ENCODE assay signal across 14 cellular contexts in the genomic region with DNA sequence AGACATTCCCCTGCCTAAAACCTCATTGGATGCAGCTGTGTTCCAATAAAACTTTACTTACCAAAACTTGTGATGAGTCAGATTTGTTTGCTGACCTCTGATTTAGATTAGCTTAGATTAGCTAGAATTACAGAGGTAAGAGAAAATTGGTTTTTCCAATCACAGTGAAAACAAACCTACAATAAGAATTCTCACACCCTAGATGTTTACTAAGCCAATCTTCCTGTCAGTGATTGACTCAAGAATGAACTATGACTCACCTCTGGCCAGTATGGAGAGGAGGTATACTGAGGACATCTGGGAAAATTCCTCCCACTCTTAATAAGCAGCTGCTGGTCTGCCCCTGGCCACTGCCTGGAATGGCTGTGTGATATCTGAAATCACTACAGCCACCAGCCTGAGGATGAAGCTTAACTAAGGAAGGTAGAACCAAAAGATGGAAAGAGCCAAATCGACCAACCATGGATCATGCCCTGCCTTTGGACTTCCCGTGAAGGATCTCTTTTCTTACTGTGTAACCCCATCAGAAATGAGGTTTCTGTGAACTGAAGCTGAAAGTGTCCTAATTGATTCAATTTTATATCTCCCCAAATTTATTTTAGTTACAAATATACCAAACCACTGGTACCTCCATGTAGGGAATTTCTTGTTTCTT. TPM values are rescaled to one million over a fixed set of nuclear protein-coding genes. Genes with fewer than 3 reads are reported as not detected.
DNase-seq lines count a peak whose midpoint lies in the region; ATAC-seq and TF ChIP-seq lines count a peak whose summit lies in the region.
"Had no signal": no experiment of that assay in that cellular context is flagged by ENCODE, and none has a peak within 500 bp of the region (broad histone marks: within the 10 kb centered on the region; RNA-seq: fewer than 3 reads in every experiment).

No MANE protein-coding gene starts in this region.

- H3K4me3 ChIP-seq in cardiac fibroblast (replicated peaks in 1 of 2; ENCODE audit: low read depth in 2 of 2, low read length in 2 of 2) (no peak overlapping the region), mucosa of descending colon (no peak overlapping the region)
- H3K4me3 ChIP-seq: cardiac muscle cell, GM12878 had no signal

- TF ChIP-seq CTCF in cardiac fibroblast (IDR thresholded peaks at IDR 0.05; ENCODE audit: low read depth, low read length) (no peak), mucosa of descending colon (IDR thresholded peaks at IDR 0.05) (no peak)

- POLR2A ChIA-PET in activated CD4-positive, alpha-beta T cell treated with anti-CD3 and anti-CD28 coated beads, Interleukin-2, amount 10 ng/mL, durations not matched to agents 7 days and 5 days (lab: Charles Lee) = no interaction called here

- H3K27me3 Mint-ChIP-seq in activated CD4-positive, alpha-beta T cell treated with anti-CD3 and anti-CD28 coated beads, Interleukin-2, amount 10 ng/mL, durations not matched to agents 7 days and 5 days = peaks cover 29% of the 10 kb centered on the region

- no peaks in the 10 kb centered on the region for H3K36me3 Mint-ChIP-seq in activated CD4-positive, alpha-beta T cell treated with anti-CD3 and anti-CD28 coated beads, Interleukin-2, amount 10 ng/mL, durations not matched to agents 7 days and 5 days (ENCODE audit: low read depth)

- ATAC-seq in mucosa of descending colon = peak; percentile 70
- ATAC-seq: GM12878 had no signal

- peaks cover 2% of the 10 kb centered on the region for H3K4me1 Mint-ChIP-seq in activated CD4-positive, alpha-beta T cell treated with anti-CD3 and anti-CD28 coated beads, Interleukin-2, amount 10 ng/mL, durations not matched to agents 7 days and 5 days

- no peak overlapping the region for H3K27ac Mint-ChIP-seq in activated CD4-positive, alpha-beta T cell treated with anti-CD3 and anti-CD28 coated beads, Interleukin-2, amount 10 ng/mL, durations not matched to agents 7 days and 5 days

- H3K9me3 Mint-ChIP-seq in activated CD4-positive, alpha-beta T cell treated with anti-CD3 and anti-CD28 coated beads, Interleukin-2, amount 10 ng/mL, durations not matched to agents 7 days and 5 days = peaks cover 2% of the 10 kb centered on the region

- no peak overlapping the region for H3K4me3 Mint-ChIP-seq in activated CD4-positive, alpha-beta T cell treated with anti-CD3 and anti-CD28 coated beads, Interleukin-2, amount 10 ng/mL, durations not matched to agents 7 days and 5 days

- H3K4me1 ChIP-seq in mucosa of descending colon (ENCODE audit: low read depth) = no peaks in the 10 kb centered on the region

- DNase-seq in Daoy (ENCODE audit: low read depth) = peak; percentile 59
- DNase-seq in LHCN-M2 (ENCODE audit: low read depth) = peak; percentile 79
- peak; percentile 56 to 72 for DNase-seq in cardiac fibroblast (ENCODE audit: low read depth in 2 of 2)
- DNase-seq in mucosa of descending colon = no peak
- DNase-seq in activated CD4-positive, alpha-beta T cell treated with anti-CD3 and anti-CD28 coated beads, Interleukin-2, amount 10 ng/mL, durations not matched to agents 7 days and 5 days = no peak
- DNase-seq in effector CD8-positive, alpha-beta T cell (lab: John Stamatoyannopoulos, UW) = no peak
- no peak for DNase-seq in DMS79 treated with DMSO at 0.1 percent for 48 hours (lab: John Stamatoyannopoulos, UW)
- no peak for DNase-seq in superior temporal gyrus (ENCODE audit: extremely low spot score)
- DNase-seq: activated CD4-positive, alpha-beta T cell treated with anti-CD3 and anti-CD28 coated beads for 1 hour; left cardiac atrium; NCI-H526; stimulated activated CD4-positive, alpha-beta T cell treated with anti-CD3 and anti-CD28 coated beads, Interleukin-15, amount 100 ng/mL, for 24 hours had no signal

- H3K36me3 ChIP-seq in mucosa of descending colon (ENCODE audit: low read depth) = no peaks in the 10 kb centered on the region
- H3K36me3 ChIP-seq: cardiac muscle cell had no signal

- intact Hi-C loops in mucosa of descending colon (cut with DNase I, micrococcal nuclease) = no loop called here

- H3K9me3 ChIP-seq in mucosa of descending colon = no peaks in the 10 kb centered on the region

- CTCF ChIA-PET in activated CD4-positive, alpha-beta T cell treated with anti-CD3 and anti-CD28 coated beads, Interleukin-2, amount 10 ng/mL, durations not matched to agents 7 days and 5 days (lab: Charles Lee) = interaction anchor here (0.6 to 2.0 kb wide), 3 partner anchors 10 to 411 kb away, joined by 3 to 4 read pairs (median 4); no protein-coding TSS in a partner anchor

RNA-seq across cellular contexts. Expression of a gene that starts 19.0 kb away (rescaled TPM):
- total RNA-seq in Daoy (2014; rRNA removed; shearing (Covaris generic)) = not detected in 2 replicates
- total RNA-seq in LHCN-M2 (2014; rRNA removed) = not detected in 2 replicates
- not detected for polyA plus RNA-seq in LHCN-M2 (2012)
- total RNA-seq in mucosa of descending colon = not detected
- not detected for total RNA-seq in activated CD4-positive, alpha-beta T cell treated with anti-CD3 and anti-CD28 coated beads, Interleukin-2, amount 10 ng/mL, durations not matched to agents 7 days and 5 days
- total RNA-seq: cardiac muscle cell, GM12878, left cardiac atrium had no signal
- polyA plus RNA-seq: cardiac muscle cell, GM12878 had no signal

RNA-seq across cellular contexts. Expression of a gene that starts 55.9 kb away (rescaled TPM):
- 23.8 and 30.8 TPM in 2 replicates for total RNA-seq in Daoy (2014; rRNA removed; shearing (Covaris generic))
- total RNA-seq in LHCN-M2 (2014; rRNA removed) = not detected in 2 replicates
- not detected for polyA plus RNA-seq in LHCN-M2 (2012)
- 100 to 1,000 TPM in 2 of 3 donors, 10 to 100 TPM in 1; 70.6 to 220 (median 129) TPM for total RNA-seq in mucosa of descending colon
- 10 to 100 TPM; 83.8 to 97.9 TPM for total RNA-seq in activated CD4-positive, alpha-beta T cell treated with anti-CD3 and anti-CD28 coated beads, Interleukin-2, amount 10 ng/mL, durations not matched to agents 7 days and 5 days
- total RNA-seq: cardiac muscle cell had no signal
- polyA plus RNA-seq: cardiac muscle cell had no signal

Comparison
In these comparisons a context has a peak if more than half of its experiments do, and no peak if none do; other contexts are left out.
1. DNase-seq: peak in Daoy (single experiment), LHCN-M2 (single experiment) and cardiac fibroblast (2 of 2); none in mucosa of descending colon (0 of 3), activated CD4-positive, alpha-beta T cell treated with anti-CD3 and anti-CD28 coated beads, Interleukin-2, amount 10 ng/mL, durations not matched to agents 7 days and 5 days (single experiment), effector CD8-positive, alpha-beta T cell (single experiment), DMS79 treated with DMSO at 0.1 percent for 48 hours (single experiment) and superior temporal gyrus (single experiment).
2. RNA of a gene that starts 55.9 kb away (total RNA-seq): 70.6 to 220 TPM in mucosa of descending colon, 83.8 to 97.9 TPM in activated CD4-positive, alpha-beta T cell treated with anti-CD3 and anti-CD28 coated beads, Interleukin-2, amount 10 ng/mL, durations not matched to agents 7 days and 5 days and 23.8 to 30.8 TPM in Daoy; not detected in LHCN-M2; every median in the first group is over 10 times any median in the second.